In genomic region chr19:3059653-3060052, GRCh38 we compare ENCODE assay signal across 1 cellular context.
TF ChIP-seq lines count a peak whose summit lies in the region.

No MANE protein-coding gene starts in this region.

TF ChIP-seq in HepG2, 621 proteins besides CTCF, POLR2A, EP300 and RAD21:
- TF ChIP-seq HDAC6 (IDR thresholded peaks at IDR 0.05; ENCODE audit: low read depth, low read length), result no peak
- TF ChIP-seq ZNF274 (CRISPR knock-in tag; IDR thresholded peaks at IDR 0.05), result no peak
- TF ChIP-seq HHEX (CRISPR knock-in tag; IDR thresholded peaks at IDR 0.05), result no peak
- TF ChIP-seq CHD4 (IDR thresholded peaks at IDR 0.05; ENCODE audit: borderline replicate concordance, low read length), result peak; percentile 72; the same call in 1 of the 2 replicates
- peak; percentile 96 for TF ChIP-seq ZMYM3 (CRISPR knock-in tag; IDR thresholded peaks at IDR 0.05)
- TF ChIP-seq ZNF768 (CRISPR knock-in tag; IDR thresholded peaks at IDR 0.05), result peak; percentile 100
- peak; percentile 33; the same call in 1 of the 2 replicates for TF ChIP-seq ZBTB33 (CRISPR knock-in tag; IDR thresholded peaks at IDR 0.05)
- TF ChIP-seq ZKSCAN1 (IDR thresholded peaks at IDR 0.05; ENCODE audit: low read length), result no peak
- peak; percentile 98 for TF ChIP-seq ZNF629 (CRISPR knock-in tag; conservative IDR thresholded peaks at IDR 0.05)
- TF ChIP-seq ZNF660 (CRISPR knock-in tag; IDR thresholded peaks at IDR 0.05; ENCODE audit: borderline replicate concordance, low read depth), result no peak
- TF ChIP-seq, protein P1, sequence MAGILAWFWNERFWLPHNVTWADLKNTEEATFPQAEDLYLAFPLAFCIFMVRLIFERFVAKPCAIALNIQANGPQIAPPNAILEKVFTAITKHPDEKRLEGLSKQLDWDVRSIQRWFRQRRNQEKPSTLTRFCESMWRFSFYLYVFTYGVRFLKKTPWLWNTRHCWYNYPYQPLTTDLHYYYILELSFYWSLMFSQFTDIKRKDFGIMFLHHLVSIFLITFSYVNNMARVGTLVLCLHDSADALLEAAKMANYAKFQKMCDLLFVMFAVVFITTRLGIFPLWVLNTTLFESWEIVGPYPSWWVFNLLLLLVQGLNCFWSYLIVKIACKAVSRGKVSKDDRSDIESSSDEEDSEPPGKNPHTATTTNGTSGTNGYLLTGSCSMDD (CRISPR knock-in tag; IDR thresholded peaks at IDR 0.05), result no peak
- no peak for TF ChIP-seq ZNF766 (CRISPR knock-in tag; IDR thresholded peaks at IDR 0.05; ENCODE audit: borderline replicate concordance)
- no peak for TF ChIP-seq ELF3 (CRISPR knock-in tag; IDR thresholded peaks at IDR 0.05)
- no peak for TF ChIP-seq XBP1 (CRISPR knock-in tag; IDR thresholded peaks at IDR 0.05)
- 0 out of 2 replicates have a peak, but pooled peaks have one; percentile 46 for TF ChIP-seq RCOR2 (CRISPR knock-in tag; IDR thresholded peaks at IDR 0.05)
- no peak for TF ChIP-seq HNRNPL (IDR thresholded peaks at IDR 0.05; ENCODE audit: low read depth, low read length)
- TF ChIP-seq RXRA (CRISPR knock-in tag; IDR thresholded peaks at IDR 0.05), result no peak
- TF ChIP-seq SOX5 (CRISPR knock-in tag; IDR thresholded peaks at IDR 0.05; ENCODE audit: borderline replicate concordance), result no peak
- no peak for TF ChIP-seq MBNL3 (CRISPR knock-in tag; conservative IDR thresholded peaks at IDR 0.05)
- peak; percentile 83 for TF ChIP-seq KDM1A (CRISPR knock-in tag; IDR thresholded peaks at IDR 0.05)
- no peak for TF ChIP-seq CSRNP2 (CRISPR knock-in tag; conservative IDR thresholded peaks at IDR 0.05; ENCODE audit: low read depth)
- TF ChIP-seq BATF2 (CRISPR knock-in tag; IDR thresholded peaks at IDR 0.05), result no peak
- TF ChIP-seq SYNCRIP (IDR thresholded peaks at IDR 0.05; ENCODE audit: insufficient read depth, low read depth, low read length), result no peak
- TF ChIP-seq, protein P2, sequence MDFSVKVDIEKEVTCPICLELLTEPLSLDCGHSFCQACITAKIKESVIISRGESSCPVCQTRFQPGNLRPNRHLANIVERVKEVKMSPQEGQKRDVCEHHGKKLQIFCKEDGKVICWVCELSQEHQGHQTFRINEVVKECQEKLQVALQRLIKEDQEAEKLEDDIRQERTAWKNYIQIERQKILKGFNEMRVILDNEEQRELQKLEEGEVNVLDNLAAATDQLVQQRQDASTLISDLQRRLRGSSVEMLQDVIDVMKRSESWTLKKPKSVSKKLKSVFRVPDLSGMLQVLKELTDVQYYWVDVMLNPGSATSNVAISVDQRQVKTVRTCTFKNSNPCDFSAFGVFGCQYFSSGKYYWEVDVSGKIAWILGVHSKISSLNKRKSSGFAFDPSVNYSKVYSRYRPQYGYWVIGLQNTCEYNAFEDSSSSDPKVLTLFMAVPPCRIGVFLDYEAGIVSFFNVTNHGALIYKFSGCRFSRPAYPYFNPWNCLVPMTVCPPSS (IDR thresholded peaks at IDR 0.05), result no peak
- TF ChIP-seq ZNF484 (CRISPR knock-in tag; IDR thresholded peaks at IDR 0.05; ENCODE audit: borderline replicate concordance, low read depth), result no peak
- TF ChIP-seq ZNF160 (CRISPR knock-in tag; IDR thresholded peaks at IDR 0.05), result no peak
- TF ChIP-seq ZNF121 (CRISPR knock-in tag; IDR thresholded peaks at IDR 0.05), result no peak
- TF ChIP-seq, protein P3, sequence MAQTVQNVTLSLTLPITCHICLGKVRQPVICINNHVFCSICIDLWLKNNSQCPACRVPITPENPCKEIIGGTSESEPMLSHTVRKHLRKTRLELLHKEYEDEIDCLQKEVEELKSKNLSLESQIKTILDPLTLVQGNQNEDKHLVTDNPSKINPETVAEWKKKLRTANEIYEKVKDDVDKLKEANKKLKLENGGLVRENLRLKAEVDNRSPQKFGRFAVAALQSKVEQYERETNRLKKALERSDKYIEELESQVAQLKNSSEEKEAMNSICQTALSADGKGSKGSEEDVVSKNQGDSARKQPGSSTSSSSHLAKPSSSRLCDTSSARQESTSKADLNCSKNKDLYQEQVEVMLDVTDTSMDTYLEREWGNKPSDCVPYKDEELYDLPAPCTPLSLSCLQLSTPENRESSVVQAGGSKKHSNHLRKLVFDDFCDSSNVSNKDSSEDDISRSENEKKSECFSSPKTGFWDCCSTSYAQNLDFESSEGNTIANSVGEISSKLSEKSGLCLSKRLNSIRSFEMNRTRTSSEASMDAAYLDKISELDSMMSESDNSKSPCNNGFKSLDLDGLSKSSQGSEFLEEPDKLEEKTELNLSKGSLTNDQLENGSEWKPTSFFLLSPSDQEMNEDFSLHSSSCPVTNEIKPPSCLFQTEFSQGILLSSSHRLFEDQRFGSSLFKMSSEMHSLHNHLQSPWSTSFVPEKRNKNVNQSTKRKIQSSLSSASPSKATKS (CRISPR knock-in tag; IDR thresholded peaks at IDR 0.05), result no peak
- no peak for TF ChIP-seq ZNF652 (CRISPR knock-in tag; IDR thresholded peaks at IDR 0.05; ENCODE audit: borderline replicate concordance, low read depth)
- no peak for TF ChIP-seq ZSCAN12 (CRISPR knock-in tag; IDR thresholded peaks at IDR 0.05)
- no peak for TF ChIP-seq MXD4 (CRISPR knock-in tag; IDR thresholded peaks at IDR 0.05)
- TF ChIP-seq HDAC2 (CRISPR knock-in tag; IDR thresholded peaks at IDR 0.05), result no peak
- no peak for TF ChIP-seq TEAD3 (CRISPR knock-in tag; optimal IDR thresholded peaks at IDR 0.05; ENCODE audit: borderline replicate concordance)
- TF ChIP-seq SMYD3 (CRISPR knock-in tag; IDR thresholded peaks at IDR 0.05), result no peak
- no peak for TF ChIP-seq ZNF260 (CRISPR knock-in tag; IDR thresholded peaks at IDR 0.05; ENCODE audit: borderline replicate concordance, low read depth)
- no peak for TF ChIP-seq ZNF296 (CRISPR knock-in tag; conservative IDR thresholded peaks at IDR 0.05)
- TF ChIP-seq ZBTB38 (CRISPR knock-in tag; IDR thresholded peaks at IDR 0.05), result 0 out of 2 replicates have a peak, but pooled peaks have one; percentile 32
- no peak for TF ChIP-seq TARDBP (CRISPR knock-in tag; IDR thresholded peaks at IDR 0.05)
- no peak for TF ChIP-seq ZMAT3 (CRISPR knock-in tag; conservative IDR thresholded peaks at IDR 0.05)
- TF ChIP-seq ZFAT (CRISPR knock-in tag; conservative IDR thresholded peaks at IDR 0.05), result no peak
- TF ChIP-seq ATAD3A (CRISPR knock-in tag; IDR thresholded peaks at IDR 0.05), result no peak
- no peak for TF ChIP-seq TP53 (CRISPR knock-in tag; conservative IDR thresholded peaks at IDR 0.05)
- TF ChIP-seq ZNF616 (CRISPR knock-in tag; IDR thresholded peaks at IDR 0.05; ENCODE audit: low read depth), result no peak
- no peak for TF ChIP-seq TSC22D2 (CRISPR knock-in tag; IDR thresholded peaks at IDR 0.05; ENCODE audit: borderline replicate concordance)
- no peak for TF ChIP-seq THAP7 (CRISPR knock-in tag; IDR thresholded peaks at IDR 0.05)
- no peak for TF ChIP-seq KLF13 (CRISPR knock-in tag; IDR thresholded peaks at IDR 0.05)
- TF ChIP-seq, protein P4, sequence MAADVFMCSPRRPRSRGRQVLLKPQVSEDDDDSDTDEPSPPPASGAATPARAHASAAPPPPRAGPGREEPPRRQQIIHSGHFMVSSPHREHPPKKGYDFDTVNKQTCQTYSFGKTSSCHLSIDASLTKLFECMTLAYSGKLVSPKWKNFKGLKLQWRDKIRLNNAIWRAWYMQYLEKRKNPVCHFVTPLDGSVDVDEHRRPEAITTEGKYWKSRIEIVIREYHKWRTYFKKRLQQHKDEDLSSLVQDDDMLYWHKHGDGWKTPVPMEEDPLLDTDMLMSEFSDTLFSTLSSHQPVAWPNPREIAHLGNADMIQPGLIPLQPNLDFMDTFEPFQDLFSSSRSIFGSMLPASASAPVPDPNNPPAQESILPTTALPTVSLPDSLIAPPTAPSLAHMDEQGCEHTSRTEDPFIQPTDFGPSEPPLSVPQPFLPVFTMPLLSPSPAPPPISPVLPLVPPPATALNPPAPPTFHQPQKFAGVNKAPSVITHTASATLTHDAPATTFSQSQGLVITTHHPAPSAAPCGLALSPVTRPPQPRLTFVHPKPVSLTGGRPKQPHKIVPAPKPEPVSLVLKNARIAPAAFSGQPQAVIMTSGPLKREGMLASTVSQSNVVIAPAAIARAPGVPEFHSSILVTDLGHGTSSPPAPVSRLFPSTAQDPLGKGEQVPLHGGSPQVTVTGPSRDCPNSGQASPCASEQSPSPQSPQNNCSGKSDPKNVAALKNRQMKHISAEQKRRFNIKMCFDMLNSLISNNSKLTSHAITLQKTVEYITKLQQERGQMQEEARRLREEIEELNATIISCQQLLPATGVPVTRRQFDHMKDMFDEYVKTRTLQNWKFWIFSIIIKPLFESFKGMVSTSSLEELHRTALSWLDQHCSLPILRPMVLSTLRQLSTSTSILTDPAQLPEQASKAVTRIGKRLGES (CRISPR knock-in tag; IDR thresholded peaks at IDR 0.05; ENCODE audit: borderline replicate concordance), result no peak
- TF ChIP-seq SMAD3 (CRISPR knock-in tag; IDR thresholded peaks at IDR 0.05), result no peak
- no peak for TF ChIP-seq ZNF264 (CRISPR knock-in tag; IDR thresholded peaks at IDR 0.05)
- no peak for TF ChIP-seq ZNF589 (CRISPR knock-in tag; conservative IDR thresholded peaks at IDR 0.05)
- TF ChIP-seq MED13 (CRISPR knock-in tag; IDR thresholded peaks at IDR 0.05), result no peak
- TF ChIP-seq MED1 (CRISPR knock-in tag; IDR thresholded peaks at IDR 0.05), result no peak
- TF ChIP-seq CREB1 (IDR thresholded peaks at IDR 0.05), result no peak
- no peak for TF ChIP-seq CREB1 (CRISPR knock-in tag; IDR thresholded peaks at IDR 0.05)
- TF ChIP-seq, protein P5, sequence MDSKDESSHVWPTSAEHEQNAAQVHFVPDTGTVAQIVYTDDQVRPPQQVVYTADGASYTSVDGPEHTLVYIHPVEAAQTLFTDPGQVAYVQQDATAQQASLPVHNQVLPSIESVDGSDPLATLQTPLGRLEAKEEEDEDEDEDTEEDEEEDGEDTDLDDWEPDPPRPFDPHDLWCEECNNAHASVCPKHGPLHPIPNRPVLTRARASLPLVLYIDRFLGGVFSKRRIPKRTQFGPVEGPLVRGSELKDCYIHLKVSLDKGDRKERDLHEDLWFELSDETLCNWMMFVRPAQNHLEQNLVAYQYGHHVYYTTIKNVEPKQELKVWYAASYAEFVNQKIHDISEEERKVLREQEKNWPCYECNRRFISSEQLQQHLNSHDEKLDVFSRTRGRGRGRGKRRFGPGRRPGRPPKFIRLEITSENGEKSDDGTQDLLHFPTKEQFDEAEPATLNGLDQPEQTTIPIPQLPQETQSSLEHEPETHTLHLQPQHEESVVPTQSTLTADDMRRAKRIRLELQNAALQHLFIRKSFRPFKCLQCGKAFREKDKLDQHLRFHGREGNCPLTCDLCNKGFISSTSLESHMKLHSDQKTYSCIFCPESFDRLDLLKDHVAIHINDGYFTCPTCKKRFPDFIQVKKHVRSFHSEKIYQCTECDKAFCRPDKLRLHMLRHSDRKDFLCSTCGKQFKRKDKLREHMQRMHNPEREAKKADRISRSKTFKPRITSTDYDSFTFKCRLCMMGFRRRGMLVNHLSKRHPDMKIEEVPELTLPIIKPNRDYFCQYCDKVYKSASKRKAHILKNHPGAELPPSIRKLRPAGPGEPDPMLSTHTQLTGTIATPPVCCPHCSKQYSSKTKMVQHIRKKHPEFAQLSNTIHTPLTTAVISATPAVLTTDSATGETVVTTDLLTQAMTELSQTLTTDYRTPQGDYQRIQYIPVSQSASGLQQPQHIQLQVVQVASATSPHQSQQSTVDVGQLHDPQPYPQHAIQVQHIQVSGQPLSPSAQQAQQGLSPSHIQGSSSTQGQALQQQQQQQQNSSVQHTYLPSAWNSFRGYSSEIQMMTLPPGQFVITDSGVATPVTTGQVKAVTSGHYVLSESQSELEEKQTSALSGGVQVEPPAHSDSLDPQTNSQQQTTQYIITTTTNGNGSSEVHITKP (CRISPR knock-in tag; IDR thresholded peaks at IDR 0.05; ENCODE audit: low read depth), result no peak
- TF ChIP-seq CHCHD3 (CRISPR knock-in tag; IDR thresholded peaks at IDR 0.05), result no peak
- no peak for TF ChIP-seq NFATC3 (CRISPR knock-in tag; IDR thresholded peaks at IDR 0.05)
- no peak for TF ChIP-seq RFXANK (CRISPR knock-in tag; IDR thresholded peaks at IDR 0.05)
- TF ChIP-seq NFE2L2 (IDR thresholded peaks at IDR 0.05; ENCODE audit: low read length), result no peak
